In genomic region chr7:1689356-1689755, GRCh38 we compare ENCODE assay signal across 14 cellular contexts. TPM values are rescaled to one million over a fixed set of nuclear protein-coding genes. Genes with fewer than 3 reads are reported as not detected.
"Had no signal": no experiment of that assay in that cellular context is flagged by ENCODE, and none has a peak within 500 bp of the region (broad histone marks: within the 10 kb centered on the region; RNA-seq: fewer than 3 reads in every experiment).

No MANE protein-coding gene starts in this region.

- H3K4me3 ChIP-seq: adrenal gland, gastroesophageal sphincter, left lung, pancreas, tibial nerve had no signal

- ATAC-seq: gastroesophageal sphincter; left lung; pancreas; stimulated activated naive B cell treated with anti-CD40 and anti-IgM and Interleukin-4, amounts not matched to agents 10 μg/mL and 1 μg/mL and 100 μg/mL, for 72 hours had no signal

- H3K27me3 ChIP-seq: pancreas had no signal

- DNase-seq: activated B cell treated with CpG ODN at 0.5 μM for 24 hours; activated CD4-positive, alpha-beta T cell treated with anti-CD3 and anti-CD28 coated beads, Interleukin-2, amount 10 ng/mL, durations not matched to agents 24 days and 14 days; activated naive CD4-positive, alpha-beta T cell treated with anti-CD3 and anti-CD28 coated beads, Interleukin-2, amount 50 U/mL, for 16 hours; mammary epithelial cell; stimulated activated CD4-positive, alpha-beta T cell treated with anti-CD3 and anti-CD28 coated beads, Interleukin-2, amount 100 ng/mL, for 48 hours; stimulated activated naive B cell treated with anti-CD40 and anti-IgM and Interleukin-4, amounts not matched to agents 10 μg/mL and 1 μg/mL and 100 μg/mL, for 72 hours; substantia nigra; T-helper 2 cell had no signal

- H3K4me1 ChIP-seq: adrenal gland, left lung, tibial nerve had no signal

- H3K36me3 ChIP-seq: adrenal gland, gastroesophageal sphincter, left lung, pancreas, tibial nerve had no signal

- H3K27ac ChIP-seq: adrenal gland, gastroesophageal sphincter, left lung, pancreas, tibial nerve had no signal

- H3K9me3 ChIP-seq: adrenal gland, pancreas had no signal

RNA-seq across cellular contexts. Expression of gene ELFN1, which starts 19.3 kb away (rescaled TPM):
- total RNA-seq: activated B cell treated with CpG ODN at 0.5 μM for 24 hours; activated CD4-positive, alpha-beta T cell treated with anti-CD3 and anti-CD28 coated beads, Interleukin-2, amount 10 ng/mL, durations not matched to agents 24 days and 14 days; activated T-helper 2 cell treated with anti-CD3 and anti-CD28 coated beads, Interferon-gamma antibody, Interleukin-2, Interleukin-4, amounts not matched to agents 10 μg/mL and 5 μg/mL and 100 μg/mL, durations not matched to agents 14 hours and 24 hours and 36 hours had no signal
